8 cellular contexts compared by ENCODE assay signal in genomic region chrX:26783512-26784225, GRCh38.
DNase-seq lines count a peak whose midpoint lies in the region; ATAC-seq and TF ChIP-seq lines count a peak whose summit lies in the region.

No MANE protein-coding gene starts in this region.

- H3K36me3 ChIP-seq in BE2C (no peaks in the 10 kb centered on the region), tibial nerve (no peaks in the 10 kb centered on the region)

- H3K4me1 Mint-ChIP-seq in activated naive CD8-positive, alpha-beta T cell treated with anti-CD3 and anti-CD28 coated beads, Interleukin-2, amount 50 U/mL, for 24 hours, result no peaks in the 10 kb centered on the region

- CTCF ChIA-PET in RWPE1 (lab: Yijun Ruan, JAX), result interaction anchor here (0.8 kb wide), 1 partner anchor 13 kb away, joined by 3 read pairs; no protein-coding TSS in a partner anchor

- ATAC-seq in HG03565 (IDR thresholded peaks at IDR 0.05; ENCODE audit: unreplicated experiment), result peak; percentile 56
- no peak for ATAC-seq in activated naive CD8-positive, alpha-beta T cell treated with anti-CD3 and anti-CD28 coated beads, Interleukin-2, amount 50 U/mL, for 24 hours

- TF ChIP-seq EP300 in tibial nerve (IDR thresholded peaks at IDR 0.05), result no peak

- TF ChIP-seq CTCF in BE2C (IDR thresholded peaks at IDR 0.05; ENCODE audit: low read depth, low read length), result peak; percentile 46
- peak; percentile 74 for TF ChIP-seq CTCF in GM13977 (IDR thresholded peaks at IDR 0.05; ENCODE audit: extremely low read depth, insufficient read depth, missing control alignments)
- 0 out of 2 replicates have a peak, but pooled peaks have one; percentile 19 for TF ChIP-seq CTCF in RWPE1 (conservative IDR thresholded peaks at IDR 0.05; ENCODE audit: low read depth)
- peak; percentile 16 for TF ChIP-seq CTCF in foreskin fibroblast (IDR thresholded peaks at IDR 0.05; ENCODE audit: low read depth, low read length)
- peak in 4 of 5 experiments; percentile 20 to 26 (median 22) for TF ChIP-seq CTCF in tibial nerve (IDR thresholded peaks at IDR 0.05)

- no peak for TF ChIP-seq POLR2A in tibial nerve (IDR thresholded peaks at IDR 0.05)

- no peak overlapping the region for H3K27ac Mint-ChIP-seq in activated naive CD8-positive, alpha-beta T cell treated with anti-CD3 and anti-CD28 coated beads, Interleukin-2, amount 50 U/mL, for 24 hours

- POLR2A ChIA-PET in RWPE1 (lab: Yijun Ruan, JAX; ENCODE audit: low non-redundant PET), result no interaction called here

- 58 to 64% methylated on average over 10 of the region's 10 CpGs for WGBS in tibial nerve, 2 donors

- H3K9me3 Mint-ChIP-seq in activated naive CD8-positive, alpha-beta T cell treated with anti-CD3 and anti-CD28 coated beads, Interleukin-2, amount 50 U/mL, for 24 hours, result peaks cover under 1% of the 10 kb centered on the region

- H3K4me1 ChIP-seq in BE2C, result no peaks in the 10 kb centered on the region
- H3K4me1 ChIP-seq in tibial nerve, result no peaks in the 10 kb centered on the region

- in situ Hi-C loops in GM13977 (cut with MboI; ENCODE audit: low pct_unique_long_range_greater_than_20kb, low sequenced_read_pairs, unreplicated experiment), result loop anchor here (25.0 kb wide), 1 partner anchor 404 kb away; no protein-coding TSS in a partner anchor

- no peaks in the 10 kb centered on the region for H3K9me3 ChIP-seq in BE2C
- no peaks in the 10 kb centered on the region for H3K9me3 ChIP-seq in tibial nerve

- no peaks in the 10 kb centered on the region for H3K36me3 Mint-ChIP-seq in activated naive CD8-positive, alpha-beta T cell treated with anti-CD3 and anti-CD28 coated beads, Interleukin-2, amount 50 U/mL, for 24 hours (ENCODE audit: low read depth)

- H3K27ac ChIP-seq in RWPE1 (no peak overlapping the region), tibial nerve (no peak overlapping the region)

- H3K27me3 Mint-ChIP-seq in activated naive CD8-positive, alpha-beta T cell treated with anti-CD3 and anti-CD28 coated beads, Interleukin-2, amount 50 U/mL, for 24 hours, result no peaks in the 10 kb centered on the region

- DNase-seq in BE2C (peak; percentile 19), GM13977 (ENCODE audit: low spot score) (no peak), RWPE1 (ENCODE audit: low spot score) (no peak), foreskin fibroblast (peak in 1 of 2 donors; percentile 8), tibial nerve (ENCODE audit: low spot score in 2 of 2) (no peak), NCI-H774 (lab: John Stamatoyannopoulos, UW) (no peak)
- no peak for DNase-seq in activated naive CD8-positive, alpha-beta T cell treated with anti-CD3 and anti-CD28 coated beads, Interleukin-2, amount 50 U/mL, for 24 hours

- no peak overlapping the region for H3K4me3 Mint-ChIP-seq in activated naive CD8-positive, alpha-beta T cell treated with anti-CD3 and anti-CD28 coated beads, Interleukin-2, amount 50 U/mL, for 24 hours

- H3K27me3 ChIP-seq in BE2C, result no peaks in the 10 kb centered on the region
- H3K27me3 ChIP-seq in tibial nerve, result no peaks in the 10 kb centered on the region

- H3K4me3 ChIP-seq in BE2C (ENCODE audit: low read depth, low read length) (no peak overlapping the region), foreskin fibroblast (ENCODE audit: low read depth in 1 of 2, low read length in 2 of 2) (no peak overlapping the region), tibial nerve (no peak overlapping the region)

Comparison
In these comparisons a context has a peak if more than half of its experiments do, and no peak if none do; other contexts are left out.
1. CTCF ChIP-seq: peak in every context shown above with its lines; median percentile 74 in GM13977; 46 in BE2C; 22 in tibial nerve; 19 in RWPE1; 16 in foreskin fibroblast.